8 cellular contexts compared by ENCODE assay signal in the genomic region with DNA sequence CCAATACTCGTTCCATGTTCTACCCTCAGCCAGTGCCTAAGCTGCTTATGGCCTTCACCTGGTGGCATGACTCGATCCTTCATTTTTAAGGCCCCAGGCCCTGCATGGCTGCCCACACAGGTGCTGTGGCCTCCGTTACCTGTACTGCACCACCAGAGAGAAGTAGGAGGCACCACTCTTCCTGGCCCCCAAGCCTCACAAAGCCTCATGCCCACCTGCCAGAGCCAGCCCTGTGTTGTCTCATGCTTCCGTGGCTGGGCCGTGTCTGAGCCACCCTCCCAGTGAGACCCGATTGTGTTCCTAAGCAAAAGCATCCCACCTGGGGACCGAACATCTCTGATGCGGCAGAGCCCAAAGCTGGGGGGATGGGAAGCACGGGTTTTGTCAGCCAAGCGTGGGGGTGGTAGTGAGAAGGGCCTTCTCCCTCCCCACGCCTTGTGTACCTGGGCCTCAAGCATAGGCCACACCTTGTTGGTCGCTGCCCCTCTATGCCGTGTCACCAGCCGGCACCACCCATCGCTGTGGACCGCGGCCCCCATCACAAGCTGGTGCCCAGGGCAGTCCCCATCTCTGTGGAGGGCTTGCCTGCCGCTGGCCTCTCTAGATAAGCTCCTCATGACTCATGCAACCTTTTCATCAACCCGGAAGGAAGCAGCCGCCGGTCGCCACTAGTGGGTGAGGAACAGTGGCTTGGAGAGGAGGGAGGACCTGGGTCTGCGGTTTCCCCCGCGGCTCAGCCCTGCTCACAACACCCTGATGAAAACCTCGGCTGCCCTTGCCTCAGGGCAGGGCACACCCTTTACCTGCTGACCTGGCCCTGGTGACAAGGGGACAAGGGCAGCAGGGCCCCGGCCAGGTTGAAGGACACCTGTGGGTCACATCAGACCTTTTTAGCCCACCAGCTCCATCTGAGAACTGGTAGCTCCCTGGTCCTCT. TPM values are rescaled to one million over a fixed set of nuclear protein-coding genes. Genes with fewer than 3 reads are reported as not detected.
DNase-seq lines count a peak whose midpoint lies in the region; TF ChIP-seq lines count a peak whose summit lies in the region.

No MANE protein-coding gene starts in this region.

- H3K36me3 ChIP-seq in colonic mucosa, result no peaks in the 10 kb centered on the region
- peaks cover 15% of the 10 kb centered on the region for H3K36me3 ChIP-seq in mesodermal cell (ENCODE audit: control insufficient read depth, insufficient read depth, low read length)

- no peak overlapping the region for H3K4ac ChIP-seq in H9 (ENCODE audit: low read depth, low read length)

- no peak overlapping the region for H4K5ac ChIP-seq in H9 (ENCODE audit: insufficient read length, low read depth, low read length)

- H3K23me2 ChIP-seq in H9 (ENCODE audit: insufficient read length, low read depth, low read length, poor library complexity, severe bottlenecking), result peaks cover 11% of the 10 kb centered on the region

- no peak overlapping the region for H2BK20ac ChIP-seq in H9 (ENCODE audit: low read depth, low read length, poor library complexity, severe bottlenecking)

- WGBS in H9 (ENCODE audit: extremely low coverage, insufficient read length, low lambda C conversion rate), result no CpG with 5 or more reads among the region's 27 CpGs
- WGBS in mesodermal cell (ENCODE audit: insufficient coverage in 2 of 2), 2 experiments, result 78 to 91% methylated on average over 17 to 23 of the region's 27 CpGs

- peaks cover 30 to 31% of the 10 kb centered on the region in 2 experiments for H3K4me1 Mint-ChIP-seq in H9

- POLR2A ChIA-PET in GM10248 (lab: Yijun Ruan, JAX), result interaction anchor here (0.6 to 3.6 kb wide), 3 partner anchors 14 to 1140 kb away, joined by 3 to 34 read pairs (median 4); a partner anchor contains a TSS

- H3K27ac Mint-ChIP-seq in H9, result no peak overlapping the region; a peak in 2 of 7 replicates

- H2AFZ ChIP-seq in H9 (ENCODE audit: low read length), result no peak overlapping the region

- H3K27me3 Mint-ChIP-seq in H9 (ENCODE audit: low read depth), result peaks cover 26% of the 10 kb centered on the region

- TF ChIP-seq CTCF in GM10248 (IDR thresholded peaks at IDR 0.05; ENCODE audit: control extremely low read depth, extremely low read depth, low read depth, missing control alignments), result no peak
- TF ChIP-seq CTCF in H9 (conservative IDR thresholded peaks at IDR 0.05), result no peak
- TF ChIP-seq CTCF in colonic mucosa (IDR thresholded peaks at IDR 0.05), result no peak

- H3K23ac ChIP-seq in H9 (ENCODE audit: insufficient read length, low read depth, low read length), result no peak overlapping the region

- H3K4me1 ChIP-seq in H9 (ENCODE audit: insufficient read depth, low read length), result peaks cover 2% of the 10 kb centered on the region; the same call in 1 of the 2 replicates
- H3K4me1 ChIP-seq in colonic mucosa, result peaks cover 33% of the 10 kb centered on the region
- peaks cover 29% of the 10 kb centered on the region for H3K4me1 ChIP-seq in mesodermal cell (ENCODE audit: control insufficient read depth, insufficient read depth, low read length, poor library complexity, severe bottlenecking)

- no peak overlapping the region for H3K56ac ChIP-seq in H9 (ENCODE audit: insufficient read length, low read depth, low read length)

- no peaks in the 10 kb centered on the region for H3K9me3 Mint-ChIP-seq in H9

- H4K91ac ChIP-seq in H9 (ENCODE audit: insufficient read length, low read depth, low read length), result no peak overlapping the region

- H3K4me3 Mint-ChIP-seq in H9, result no peak overlapping the region

- DNase-seq in GM10248 (ENCODE audit: extremely low spot score) (peak; percentile 69), H9 (peak; percentile 22), NAMALWA (ENCODE audit: low spot score) (peak; percentile 73), colonic mucosa (peak; percentile 89), NCI-H510A (lab: John Stamatoyannopoulos, UW) (no peak)
- DNase-seq in activated CD4-positive, alpha-beta T cell treated with anti-CD3 and anti-CD28 coated beads for 1 hour, result peak; percentile 83
- peak; percentile 73 to 87 for DNase-seq in stimulated activated CD8-positive, alpha-beta memory T cell treated with anti-CD3 and anti-CD28 coated beads, Interleukin-4, amount 100 ng/mL, for 4 hours (ENCODE audit: low read depth in 2 of 2, low spot score in 1 of 2)

- no peak overlapping the region for H2BK12ac ChIP-seq in H9 (ENCODE audit: insufficient read length, low read depth, low read length)

- no peak overlapping the region for H2AK5ac ChIP-seq in H9 (ENCODE audit: insufficient read length, low read length)

- no peak overlapping the region for H2BK120ac ChIP-seq in H9 (ENCODE audit: low read depth, low read length, poor library complexity, severe bottlenecking)

- no peak overlapping the region for H3K14ac ChIP-seq in H9 (ENCODE audit: insufficient read depth, low read length)

- intact Hi-C loops in colonic mucosa (cut with DNase I), result no loop called here

- peaks cover 0 to 13% (median 2%) of the 10 kb centered on the region in 3 experiments; a peak in 3 of 7 replicates for H3K36me3 Mint-ChIP-seq in H9 (ENCODE audit: insufficient read depth in 1 of 3, low read depth in 3 of 3)

- CTCF ChIA-PET in GM10248 (lab: Yijun Ruan, JAX), result interaction anchor here (0.7 to 7.7 kb wide), 18 partner anchors 8 to 269 kb away, joined by 3 to 167 read pairs (median 5); a partner anchor contains a TSS

- H3K79me2 ChIP-seq in H9 (ENCODE audit: insufficient read depth, low read length), result no peaks in the 10 kb centered on the region; the same call in 1 of the 2 replicates

- H3K27ac ChIP-seq in H9 (ENCODE audit: insufficient read length, low read depth, low read length) (no peak overlapping the region), colonic mucosa (peak overlapping the region; percentile 96), mesodermal cell (ENCODE audit: low read depth, low read length, severe bottlenecking) (peak overlapping the region; percentile 72)

- no peaks in the 10 kb centered on the region for H3K9me3 ChIP-seq in H9 (ENCODE audit: control insufficient read depth, low read depth, low read length)
- H3K9me3 ChIP-seq in colonic mucosa, result no peaks in the 10 kb centered on the region
- no peaks in the 10 kb centered on the region for H3K9me3 ChIP-seq in mesodermal cell (ENCODE audit: control insufficient read depth, low read length)

- H4K20me1 ChIP-seq in H9 (ENCODE audit: control insufficient read depth, insufficient read depth, insufficient read length), result no peaks in the 10 kb centered on the region

- H3K4me2 ChIP-seq in H9 (ENCODE audit: insufficient read depth, insufficient read length, low read length), result peak overlapping the region; percentile 13

- no peak overlapping the region for H4K8ac ChIP-seq in H9 (replicated peaks; ENCODE audit: insufficient read length, low read depth, low read length)

- H3K9ac ChIP-seq in H9 (ENCODE audit: extremely low read depth, insufficient read length, low read length), result no peak overlapping the region
- peak overlapping the region; percentile 61 to 80 for H3K9ac ChIP-seq in colonic mucosa (ENCODE audit: low read depth in 2 of 2, low read length in 2 of 2)

- H3K27me3 ChIP-seq in H9 (ENCODE audit: insufficient read depth, low read length), result peaks cover 20% of the 10 kb centered on the region
- H3K27me3 ChIP-seq in colonic mucosa, result no peaks in the 10 kb centered on the region

- H3K4me3 ChIP-seq in colonic mucosa (peak overlapping the region; percentile 23), mesodermal cell (ENCODE audit: extremely low read depth, insufficient read depth, low read length, poor library complexity, severe bottlenecking) (peak overlapping the region; percentile 3)

- no peak overlapping the region for H3T11ph ChIP-seq in H9 (ENCODE audit: low read length)

- no peaks in the 10 kb centered on the region for H3K79me1 ChIP-seq in H9 (ENCODE audit: insufficient read depth, low read depth, low read length, poor library complexity, severe bottlenecking)

- no peak overlapping the region for H3K18ac ChIP-seq in H9 (ENCODE audit: insufficient read length, low read depth, low read length)

- no peak overlapping the region for H2BK15ac ChIP-seq in H9 (ENCODE audit: low read depth, low read length)

- H2BK5ac ChIP-seq in H9 (ENCODE audit: insufficient read length, low read length), result no peak overlapping the region

RNA-seq across cellular contexts. Expression of a gene that starts 2.7 kb away (rescaled TPM):
- total RNA-seq in H9 (2021) (22.5 and 24.7 TPM in 2 replicates), colonic mucosa (100 to 1,000 TPM in 1 of 2 donors, 10 to 100 TPM in 1; 87.2 to 108 TPM)
- polyA plus RNA-seq in mesodermal cell (2013, experiment 1 of 2), result 30.9 TPM
- 26.6 TPM for polyA plus RNA-seq in mesodermal cell (2013, experiment 2 of 2)

RNA-seq across cellular contexts. Expression of a gene that starts 5.4 kb away (rescaled TPM):
- total RNA-seq in H9 (2021) (1.6 and 2.9 TPM in 2 replicates), colonic mucosa (1 to 10 TPM; 3.9 to 5.3 TPM)
- 4.7 TPM for polyA plus RNA-seq in mesodermal cell (2013, experiment 1 of 2)
- polyA plus RNA-seq in mesodermal cell (2013, experiment 2 of 2), result 6.2 TPM

RNA-seq across cellular contexts. Expression of a gene that starts 7.7 kb away (rescaled TPM):
- total RNA-seq in H9 (2021) (8.6 and 13.7 TPM in 2 replicates), colonic mucosa (10 to 100 TPM; 12.3 to 18.1 TPM)
- polyA plus RNA-seq in mesodermal cell (2013, experiment 1 of 2), result 7.9 TPM
- 6.0 TPM for polyA plus RNA-seq in mesodermal cell (2013, experiment 2 of 2)

RNA-seq across cellular contexts. Expression of a gene that starts 21.0 kb away (rescaled TPM):
- total RNA-seq in H9 (2021) (45.0 and 47.4 TPM in 2 replicates), colonic mucosa (10 to 100 TPM; 29.1 to 47.8 TPM)
- 35.4 TPM for polyA plus RNA-seq in mesodermal cell (2013, experiment 1 of 2)
- 24.0 TPM for polyA plus RNA-seq in mesodermal cell (2013, experiment 2 of 2)

RNA-seq across cellular contexts. Expression of a gene that starts 59.7 kb away (rescaled TPM):
- total RNA-seq in H9 (2021) (0.66 and 1.4 TPM in 2 replicates), colonic mucosa (10 to 100 TPM; 64.4 to 92.2 TPM)
- polyA plus RNA-seq in mesodermal cell (2013, experiment 1 of 2), result 0.37 TPM
- 0.30 TPM for polyA plus RNA-seq in mesodermal cell (2013, experiment 2 of 2)
